11 cellular contexts compared by ENCODE assay signal in genomic region chr14:60095781-60096450, GRCh38. TPM values are rescaled to one million over a fixed set of nuclear protein-coding genes. Genes with fewer than 3 reads are reported as not detected.
A peak's percentile ranks its signal among the peaks of the same experiment; 100 is the strongest.
DNase-seq lines count a peak whose midpoint lies in the region; ATAC-seq and TF ChIP-seq lines count a peak whose summit lies in the region.
"Had no signal": no experiment of that assay in that cellular context is flagged by ENCODE, and none has a peak within 500 bp of the region (broad histone marks: within the 10 kb centered on the region; RNA-seq: fewer than 3 reads in every experiment).

No MANE protein-coding gene starts in this region.

- no peak overlapping the region for H3K27ac ChIP-seq in WERI-Rb-1
- H3K27ac ChIP-seq in upper lobe of left lung, result no peak overlapping the region
- H3K27ac ChIP-seq: ovary had no signal

- ATAC-seq in HG02678 (IDR thresholded peaks at IDR 0.05; ENCODE audit: unreplicated experiment) (no peak), upper lobe of left lung (ENCODE audit: low FRiP score in 2 of 2) (no peak)
- ATAC-seq: left cardiac atrium had no signal

- H3K36me3 ChIP-seq in MG63 (peaks cover 8% of the 10 kb centered on the region), WERI-Rb-1 (peaks cover 25% of the 10 kb centered on the region), upper lobe of left lung (peaks cover 0 to 12% (median 3%) of the 10 kb centered on the region in 4 donors)
- H3K36me3 ChIP-seq: ovary had no signal

- no peak for TF ChIP-seq POLR2A in upper lobe of left lung (IDR thresholded peaks at IDR 0.05)

- H3K27ac Mint-ChIP-seq in nephron, result peak overlapping the region in 2 of 3 experiments; percentile 3 to 39

- DNase-seq in EH (ENCODE audit: low read depth), result peak; percentile 76
- DNase-seq in MG63, result peak; percentile 35
- DNase-seq in cardiac fibroblast (ENCODE audit: low read depth in 2 of 2), result peak; percentile 52 to 81
- no peak for DNase-seq in WERI-Rb-1
- DNase-seq in upper lobe of left lung, result no peak
- DNase-seq: aorta, left cardiac atrium, NCI-H1694 treated with DMSO at 0.1 percent for 48 hours, ovary had no signal

- peaks cover 44% of the 10 kb centered on the region for H3K4me1 Mint-ChIP-seq in nephron

- H3K4me3 ChIP-seq in MG63 (no peak overlapping the region), cardiac fibroblast (replicated peaks in 1 of 2; ENCODE audit: low read depth in 2 of 2, low read length in 2 of 2) (no peak overlapping the region), WERI-Rb-1 (ENCODE audit: low read depth, low read length) (no peak overlapping the region), upper lobe of left lung (no peak overlapping the region)
- H3K4me3 ChIP-seq: ovary had no signal

- TF ChIP-seq CTCF in cardiac fibroblast (IDR thresholded peaks at IDR 0.05; ENCODE audit: low read depth, low read length), result no peak
- no peak for TF ChIP-seq CTCF in nephron (IDR thresholded peaks at IDR 0.05; ENCODE audit: unreplicated experiment in 3 of 3)
- TF ChIP-seq CTCF in WERI-Rb-1 (IDR thresholded peaks at IDR 0.05; ENCODE audit: low read depth, low read length), result no peak
- no peak for TF ChIP-seq CTCF in upper lobe of left lung (IDR thresholded peaks at IDR 0.05)

- H3K27me3 ChIP-seq in MG63, result no peaks in the 10 kb centered on the region
- no peaks in the 10 kb centered on the region for H3K27me3 ChIP-seq in WERI-Rb-1 (ENCODE audit: insufficient read depth, low read depth, severe bottlenecking)
- H3K27me3 ChIP-seq in upper lobe of left lung, result no peaks in the 10 kb centered on the region
- H3K27me3 ChIP-seq: ovary had no signal

- H3K4me1 ChIP-seq in upper lobe of left lung, result peaks cover 15 to 24% (median 21%) of the 10 kb centered on the region in 4 donors

- H3K9me3 ChIP-seq in MG63, result no peaks in the 10 kb centered on the region
- no peaks in the 10 kb centered on the region for H3K9me3 ChIP-seq in WERI-Rb-1 (ENCODE audit: severe bottlenecking)
- H3K9me3 ChIP-seq in upper lobe of left lung, result no peaks in the 10 kb centered on the region
- H3K9me3 ChIP-seq: ovary had no signal

- no peaks in the 10 kb centered on the region for H3K27me3 Mint-ChIP-seq in nephron (ENCODE audit: low read depth)

- H3K4me3 Mint-ChIP-seq in nephron, result peak overlapping the region; percentile 13 to 53 (median 28)

- peaks cover 5% of the 10 kb centered on the region for H3K9me3 Mint-ChIP-seq in nephron

- 51 to 53% methylated on average over 3 of the region's 3 CpGs for WGBS in upper lobe of left lung, 2 donors

- peaks cover 31% of the 10 kb centered on the region for H3K36me3 Mint-ChIP-seq in nephron (ENCODE audit: low read depth)

- no peak for TF ChIP-seq EP300 in upper lobe of left lung (IDR thresholded peaks at IDR 0.05)

RNA-seq across cellular contexts. Expression of gene PCNX4, which starts 4.2 kb away (rescaled TPM):
- 17.3 and 35.3 TPM in 2 replicates for total RNA-seq in MG63 (2014; rRNA removed; shearing (Covaris generic); ENCODE audit: low replicate concordance)
- total RNA-seq in upper lobe of left lung, result 10 to 100 TPM; 35.0 to 75.1 (median 48.7) TPM

Comparison
In these comparisons a context has a peak if more than half of its experiments do, and no peak if none do; other contexts are left out.
1. DNase-seq: peak in EH (single experiment), MG63 (single experiment) and cardiac fibroblast (2 of 2); none in WERI-Rb-1 (single experiment) and upper lobe of left lung (0 of 2).